In the genomic region with DNA sequence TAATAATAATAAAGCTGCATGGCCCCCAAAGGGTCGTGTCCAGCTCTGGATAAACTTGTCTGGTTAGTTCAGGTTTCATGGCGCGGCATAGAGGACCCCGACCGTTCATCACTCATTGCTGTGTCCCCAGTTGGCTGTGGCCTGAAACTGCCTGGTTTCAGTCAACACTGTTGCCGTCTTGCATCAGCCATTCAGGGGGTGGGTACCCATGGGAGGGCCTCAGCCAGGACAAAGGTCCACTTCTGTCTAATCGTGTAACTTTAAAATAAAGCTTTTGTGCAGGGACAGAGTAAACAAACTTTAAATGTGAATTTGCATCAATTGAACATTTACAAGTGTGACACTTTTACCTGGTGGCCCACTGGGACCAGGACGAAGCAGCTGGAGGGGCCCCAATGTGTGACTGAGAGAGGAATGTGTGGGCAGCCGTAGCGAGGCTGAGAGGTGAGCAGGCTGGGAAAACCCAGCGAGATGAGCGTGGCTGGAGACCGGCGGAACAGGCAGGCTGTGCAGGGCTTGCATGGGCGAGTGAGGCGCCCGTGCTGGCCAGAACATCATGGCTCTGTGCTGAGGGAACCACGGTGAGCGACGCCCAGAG, we compare ENCODE assay signal across 2 cellular contexts.
TF ChIP-seq lines count a peak whose summit lies in the region.

No MANE protein-coding gene starts in this region.

TF ChIP-seq in K562, 482 proteins besides CTCF, POLR2A, EP300 and RAD21:
- TF ChIP-seq CEBPG (CRISPR knock-in tag; IDR thresholded peaks at IDR 0.05) (no peak), CEBPG (tag; conservative IDR thresholded peaks at IDR 0.05 in 1 of 2, IDR thresholded peaks at IDR 0.05 in 1 of 2) (peak in 1 of 2 experiments; percentile 26; a peak in 1 of 4 replicates), JUNB (CRISPR knock-in tag; conservative IDR thresholded peaks at IDR 0.05) (no peak)
TF ChIP-seq in K562: peak in this region for 1.

TF ChIP-seq in liver, 16 proteins besides CTCF, POLR2A, EP300 and RAD21:
- no peak for TF ChIP-seq NR2F2 (IDR thresholded peaks at IDR 0.05)
- peak; percentile 73 for TF ChIP-seq FOXA2 (IDR thresholded peaks at IDR 0.05)
- no peak for TF ChIP-seq GABPA (IDR thresholded peaks at IDR 0.05 in 1 of 2, conservative IDR thresholded peaks at IDR 0.05 in 1 of 2)
- peak; percentile 41 for TF ChIP-seq ZBTB33 (IDR thresholded peaks at IDR 0.05)
- peak; percentile 92 for TF ChIP-seq HNF4A (conservative IDR thresholded peaks at IDR 0.05)
- TF ChIP-seq TAF1 (conservative IDR thresholded peaks at IDR 0.05), result peak; percentile 24
- peak; percentile 79 to 81 for TF ChIP-seq RXRA (IDR thresholded peaks at IDR 0.05)
- peak; percentile 72 for TF ChIP-seq HNF4G (IDR thresholded peaks at IDR 0.05)
- peak; percentile 92 for TF ChIP-seq YY1 (IDR thresholded peaks at IDR 0.05)
- peak; percentile 12 for TF ChIP-seq MAX (IDR thresholded peaks at IDR 0.05)
- peak; percentile 49 to 51 for TF ChIP-seq JUND (IDR thresholded peaks at IDR 0.05)
- TF ChIP-seq EGR1 (IDR thresholded peaks at IDR 0.05; ENCODE audit: low read depth in 2 of 2), result peak; percentile 23 to 29
- TF ChIP-seq SP1 (IDR thresholded peaks at IDR 0.05), result peak; percentile 95
- TF ChIP-seq FOXA1 (IDR thresholded peaks at IDR 0.05), result peak; percentile 18
- no peak for TF ChIP-seq REST (IDR thresholded peaks at IDR 0.05)
- TF ChIP-seq, protein P1, sequence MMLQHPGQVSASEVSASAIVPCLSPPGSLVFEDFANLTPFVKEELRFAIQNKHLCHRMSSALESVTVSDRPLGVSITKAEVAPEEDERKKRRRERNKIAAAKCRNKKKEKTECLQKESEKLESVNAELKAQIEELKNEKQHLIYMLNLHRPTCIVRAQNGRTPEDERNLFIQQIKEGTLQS (IDR thresholded peaks at IDR 0.05), result peak; percentile 78
